ENCODE assay signal across 8 cellular contexts in the genomic region with DNA sequence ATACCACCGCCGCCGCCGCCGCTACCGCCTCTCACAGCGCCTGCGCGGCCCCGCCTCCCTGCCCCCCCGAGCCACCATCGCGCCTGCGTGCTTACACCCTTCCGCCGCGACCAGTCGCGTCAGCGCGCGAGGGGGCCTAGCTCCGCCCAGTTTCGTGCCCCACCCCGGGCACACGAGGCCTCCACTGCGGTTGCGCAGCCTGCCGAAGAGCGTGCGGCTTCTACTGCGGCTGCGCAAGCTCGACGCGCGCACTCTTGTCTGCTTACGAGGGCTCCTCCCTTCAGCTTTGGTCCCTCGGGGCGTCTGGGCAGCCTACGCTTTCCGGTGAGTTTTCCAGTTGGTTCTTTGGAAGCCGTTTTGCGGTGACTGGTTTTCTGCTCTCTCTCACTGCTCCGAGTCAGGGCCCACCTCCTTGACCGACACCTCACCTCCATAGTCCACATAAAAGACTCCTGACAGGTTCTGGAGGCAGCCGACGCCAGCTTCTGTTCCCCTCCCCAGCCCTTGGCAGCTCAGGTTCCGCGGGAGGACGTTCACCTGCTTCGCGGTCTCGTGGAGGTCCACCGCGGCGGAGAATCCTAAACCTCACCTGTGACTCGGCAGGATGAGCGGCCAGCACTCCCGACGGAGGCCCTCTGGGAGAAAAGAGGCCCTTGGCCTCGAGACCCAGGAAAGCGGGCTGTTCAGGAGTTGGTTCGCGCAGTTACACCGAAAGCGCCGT. TPM values are rescaled to one million over a fixed set of nuclear protein-coding genes. Genes with fewer than 3 reads are reported as not detected.
A peak's percentile ranks its signal among the peaks of the same experiment; 100 is the strongest.
DNase-seq lines count a peak whose midpoint lies in the region; ATAC-seq lines count a peak whose summit lies in the region.

A gene (minus strand): TSS at position 35 of the 721 bp plus-strand sequence. CDS start 65 bp downstream, outside the sequence.

- peak; percentile 74 for ATAC-seq in GM21529 (IDR thresholded peaks at IDR 0.05; ENCODE audit: unreplicated experiment)

- H3K4me3 Mint-ChIP-seq in IgD-negative memory B cell: peak within 1 kb of the TSS; percentile 95 to 100 (median 96)

- H3K27ac Mint-ChIP-seq in IgD-negative memory B cell: peak within 1 kb of the TSS; percentile 94 to 99 (median 99)

- H3K9me3 Mint-ChIP-seq in IgD-negative memory B cell: no peaks in the 10 kb centered on the region

- peaks cover 8% of the 10 kb centered on the region for H3K36me3 Mint-ChIP-seq in IgD-negative memory B cell

- no peaks in the 10 kb centered on the region for H3K27me3 Mint-ChIP-seq in IgD-negative memory B cell

- DNase-seq in DMS 273 treated with DMSO at 0.1 percent for 48 hours (lab: John Stamatoyannopoulos, UW): peak; percentile 82
- peak; percentile 98 for DNase-seq in OCI-M1 (lab: John Stamatoyannopoulos, UW)
- peak; percentile 98 for DNase-seq in activated T-cell treated with anti-CD3 and anti-CD28 coated beads for 24 hours (ENCODE audit: low read depth)
- DNase-seq in epidermal melanocyte (ENCODE audit: insufficient read length, low spot score): peak; percentile 94
- peak; percentile 94 for DNase-seq in middle frontal gyrus (ENCODE audit: extremely low spot score, low spot score)
- DNase-seq in stimulated activated CD8-positive, alpha-beta memory T cell treated with anti-CD3 and anti-CD28 coated beads, Interleukin-2, amount 100 ng/mL, for 1 hour (ENCODE audit: low read depth in 2 of 2): peak; percentile 97 to 98

- H3K4me1 Mint-ChIP-seq in IgD-negative memory B cell: peaks cover 38 to 54% (median 45%) of the 10 kb centered on the region in 3 donors

RNA-seq across cellular contexts. Expression of the gene that starts here (rescaled TPM):
- 55.9 TPM for polyA plus RNA-seq in IgD-negative memory B cell

Comparison
In these comparisons a context has a peak if more than half of its experiments do, and no peak if none do; other contexts are left out.
1. Peak in every context shown above with its lines: DNase-seq and ATAC-seq.